Comparison of ENCODE assay signal across 10 cellular contexts in genomic region chr5:107365355-107366109, GRCh38.
DNase-seq lines count a peak whose midpoint lies in the region; ATAC-seq and TF ChIP-seq lines count a peak whose summit lies in the region.
"Had no signal": no experiment of that assay in that cellular context is flagged by ENCODE, and none has a peak within 500 bp of the region (broad histone marks: within the 10 kb centered on the region; RNA-seq: fewer than 3 reads in every experiment).

No MANE protein-coding gene starts in this region.

- no peak overlapping the region for H3K9ac ChIP-seq in SU-DHL-6 (ENCODE audit: low read length)
- H3K9ac ChIP-seq in neural cell (ENCODE audit: low read length) = no peak overlapping the region

- ATAC-seq in GM18511 (IDR thresholded peaks at IDR 0.05; ENCODE audit: unreplicated experiment) (peak; percentile 66), HG03060 (IDR thresholded peaks at IDR 0.05; ENCODE audit: low read depth, unreplicated experiment) (peak; percentile 44), HG03280 (IDR thresholded peaks at IDR 0.05; ENCODE audit: unreplicated experiment) (no peak)
- ATAC-seq: HCT116 had no signal

- intact Hi-C loops in left ventricle myocardium inferior (cut with micrococcal nuclease) = no loop called here

- H2AFZ ChIP-seq in SU-DHL-6 (ENCODE audit: low read depth, low read length, severe bottlenecking) (peak overlapping the region; percentile 28), neural cell (ENCODE audit: low read depth, low read length) (no peak overlapping the region)

- DNase-seq in DMS53 treated with DMSO at 0.1 percent for 48 hours (lab: John Stamatoyannopoulos, UW; ENCODE audit: unreplicated experiment) (no peak), NCI-H1436 treated with DMSO at 0.1 percent for 48 hours (lab: John Stamatoyannopoulos, UW) (no peak), left ventricle myocardium inferior (no peak)

- H3K9me3 ChIP-seq in SU-DHL-6 (ENCODE audit: insufficient read depth, low read length) (no peaks in the 10 kb centered on the region), neural cell (ENCODE audit: low read length) (no peaks in the 10 kb centered on the region), left ventricle myocardium inferior (replicated peaks) (no peaks in the 10 kb centered on the region)
- H3K9me3 ChIP-seq: esophagus muscularis mucosa had no signal

- no peak for TF ChIP-seq CTCF in SU-DHL-6 (IDR thresholded peaks at IDR 0.05; ENCODE audit: insufficient read depth, low read length, poor library complexity, severe bottlenecking)
- no peak for TF ChIP-seq CTCF in neural cell (IDR thresholded peaks at IDR 0.05; ENCODE audit: poor library complexity, severe bottlenecking)
- no peak for TF ChIP-seq CTCF in left ventricle myocardium inferior (IDR thresholded peaks at IDR 0.05; ENCODE audit: borderline replicate concordance)

- H3K4me2 ChIP-seq in SU-DHL-6 (ENCODE audit: low read depth, low read length, poor library complexity, severe bottlenecking) (no peak overlapping the region), neural cell (ENCODE audit: low read length) (no peak overlapping the region)

- H3F3A ChIP-seq in SU-DHL-6 (ENCODE audit: insufficient read depth) = no peaks in the 10 kb centered on the region
- H3F3A ChIP-seq in neural cell (ENCODE audit: insufficient read depth, low read length, poor library complexity, severe bottlenecking) = no peaks in the 10 kb centered on the region

- TF ChIP-seq EP300 in neural cell (conservative IDR thresholded peaks at IDR 0.05; ENCODE audit: poor library complexity, severe bottlenecking) = no peak

- H3K27ac ChIP-seq in SU-DHL-6 (ENCODE audit: low read depth, low read length) (no peak overlapping the region), neural cell (ENCODE audit: low read length) (no peak overlapping the region), left ventricle myocardium inferior (replicated peaks) (no peak overlapping the region)
- H3K27ac ChIP-seq: esophagus muscularis mucosa had no signal

- TF ChIP-seq RAD21 in neural cell (conservative IDR thresholded peaks at IDR 0.05) = no peak

- no peaks in the 10 kb centered on the region for H3K9me2 ChIP-seq in SU-DHL-6 (replicated peaks; ENCODE audit: insufficient read depth, low read length)
- H3K9me2 ChIP-seq in neural cell (ENCODE audit: insufficient read depth, low read length) = no peaks in the 10 kb centered on the region

- H3K27me3 ChIP-seq in SU-DHL-6 (ENCODE audit: low read length) (no peaks in the 10 kb centered on the region), neural cell (ENCODE audit: insufficient read depth, low read depth, low read length) (no peaks in the 10 kb centered on the region), left ventricle myocardium inferior (ENCODE audit: low read depth) (no peaks in the 10 kb centered on the region)
- H3K27me3 ChIP-seq: esophagus muscularis mucosa had no signal

- no peaks in the 10 kb centered on the region for H3K36me3 ChIP-seq in SU-DHL-6 (ENCODE audit: low read length)
- H3K36me3 ChIP-seq in neural cell (ENCODE audit: insufficient read depth, low read length) = no peaks in the 10 kb centered on the region
- H3K36me3 ChIP-seq in left ventricle myocardium inferior = no peaks in the 10 kb centered on the region
- H3K36me3 ChIP-seq: esophagus muscularis mucosa had no signal

- H3K4me3 ChIP-seq in SU-DHL-6 (ENCODE audit: insufficient read depth, low read length, poor library complexity, severe bottlenecking) = no peak overlapping the region
- no peak overlapping the region for H3K4me3 ChIP-seq in neural cell (ENCODE audit: low read length)
- H3K4me3 ChIP-seq in left ventricle myocardium inferior = no peak overlapping the region
- H3K4me3 ChIP-seq: esophagus muscularis mucosa had no signal

- no peaks in the 10 kb centered on the region for H3K79me2 ChIP-seq in SU-DHL-6 (ENCODE audit: insufficient read depth, low read length)
- no peaks in the 10 kb centered on the region for H3K79me2 ChIP-seq in neural cell (replicated peaks; ENCODE audit: insufficient read depth, low read length)

- H3K4me1 ChIP-seq in left ventricle myocardium inferior = no peaks in the 10 kb centered on the region
- H3K4me1 ChIP-seq: esophagus muscularis mucosa had no signal

- H4K20me1 ChIP-seq in SU-DHL-6 (ENCODE audit: low read depth, low read length) (no peaks in the 10 kb centered on the region), neural cell (ENCODE audit: insufficient read depth) (no peaks in the 10 kb centered on the region)

TF ChIP-seq in neural cell, 6 proteins besides CTCF, POLR2A, EP300 and RAD21:
- no peak for TF ChIP-seq TAF1 (IDR thresholded peaks at IDR 0.05; ENCODE audit: low read depth)
- TF ChIP-seq SMC3 (conservative IDR thresholded peaks at IDR 0.05; ENCODE audit: poor library complexity) = no peak
- no peak for TF ChIP-seq MXI1 (conservative IDR thresholded peaks at IDR 0.05; ENCODE audit: poor library complexity, severe bottlenecking)
- peak; percentile 94 for TF ChIP-seq REST (IDR thresholded peaks at IDR 0.05; ENCODE audit: borderline replicate concordance)
- TF ChIP-seq POLR2AphosphoS5 (IDR thresholded peaks at IDR 0.05) = peak; percentile 15
- no peak for TF ChIP-seq EZH2 (IDR thresholded peaks at IDR 0.05; ENCODE audit: borderline replicate concordance, insufficient read depth, low read length, poor library complexity, severe bottlenecking)
